In the genomic region with DNA sequence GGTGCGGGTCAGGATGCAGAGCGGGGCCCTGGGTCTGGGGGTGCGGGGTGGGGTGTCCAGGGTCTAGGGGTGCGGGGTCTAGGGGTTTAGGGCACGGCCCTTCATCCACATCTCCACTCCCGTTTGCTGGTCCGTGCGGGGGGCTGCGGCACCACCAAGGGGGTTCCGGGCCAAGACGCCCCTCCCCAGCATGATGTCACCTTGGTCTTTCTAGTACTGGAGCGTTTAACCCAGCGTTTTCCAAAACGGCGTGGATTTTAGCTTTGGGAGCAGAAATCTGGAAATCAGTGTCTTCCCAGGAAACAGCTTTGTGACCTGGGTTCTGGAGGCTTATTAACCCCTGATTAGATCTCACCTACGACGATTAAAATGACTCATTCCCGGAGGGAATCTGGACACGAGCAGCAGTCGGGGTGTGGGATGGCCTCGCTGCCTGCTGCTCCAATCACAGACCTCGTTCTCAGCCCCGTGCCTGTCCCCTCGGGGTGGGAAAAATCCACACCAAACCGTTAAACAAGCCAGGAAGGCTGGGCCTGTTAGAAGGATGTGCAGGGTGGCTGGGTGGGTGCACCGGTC, we compare ENCODE assay signal across 1 cellular context.
TF ChIP-seq lines count a peak whose summit lies in the region.

No MANE protein-coding gene starts in this region.

TF ChIP-seq in HEK293, 187 proteins besides CTCF, POLR2A, EP300 and RAD21 (continued from another document and continues in another):
- TF ChIP-seq, protein P1, sequence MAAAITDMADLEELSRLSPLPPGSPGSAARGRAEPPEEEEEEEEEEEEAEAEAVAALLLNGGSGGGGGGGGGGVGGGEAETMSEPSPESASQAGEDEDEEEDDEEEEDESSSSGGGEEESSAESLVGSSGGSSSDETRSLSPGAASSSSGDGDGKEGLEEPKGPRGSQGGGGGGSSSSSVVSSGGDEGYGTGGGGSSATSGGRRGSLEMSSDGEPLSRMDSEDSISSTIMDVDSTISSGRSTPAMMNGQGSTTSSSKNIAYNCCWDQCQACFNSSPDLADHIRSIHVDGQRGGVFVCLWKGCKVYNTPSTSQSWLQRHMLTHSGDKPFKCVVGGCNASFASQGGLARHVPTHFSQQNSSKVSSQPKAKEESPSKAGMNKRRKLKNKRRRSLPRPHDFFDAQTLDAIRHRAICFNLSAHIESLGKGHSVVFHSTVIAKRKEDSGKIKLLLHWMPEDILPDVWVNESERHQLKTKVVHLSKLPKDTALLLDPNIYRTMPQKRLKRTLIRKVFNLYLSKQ (tag by site-specific recombination; IDR thresholded peaks at IDR 0.05; ENCODE audit: borderline replicate concordance), result no peak
- TF ChIP-seq MZF1 (tag by site-specific recombination; IDR thresholded peaks at IDR 0.05; ENCODE audit: borderline replicate concordance) (no peak), ZNF792 (tag by site-specific recombination; IDR thresholded peaks at IDR 0.05) (no peak), ZNF654 (tag by site-specific recombination; IDR thresholded peaks at IDR 0.05; ENCODE audit: low read depth) (no peak), ZEB2 (tag by site-specific recombination; IDR thresholded peaks at IDR 0.05) (peak; percentile 74), PATZ1 (tag by site-specific recombination; IDR thresholded peaks at IDR 0.05) (no peak; the same call in 1 of the 2 replicates), ZNF513 (tag by site-specific recombination; IDR thresholded peaks at IDR 0.05) (no peak), ZBTB21 (tag by site-specific recombination; IDR thresholded peaks at IDR 0.05) (no peak), ZNF843 (tag by site-specific recombination; IDR thresholded peaks at IDR 0.05) (no peak), ZNF664 (tag by site-specific recombination; IDR thresholded peaks at IDR 0.05) (no peak), ZNF184 (tag by site-specific recombination; IDR thresholded peaks at IDR 0.05) (no peak), ZNF311 (tag by site-specific recombination; IDR thresholded peaks at IDR 0.05; ENCODE audit: borderline replicate concordance) (no peak), YY1 (tag by site-specific recombination; IDR thresholded peaks at IDR 0.05) (no peak), ZNF121 (tag by site-specific recombination; IDR thresholded peaks at IDR 0.05) (no peak), ZNF146 (tag by site-specific recombination; IDR thresholded peaks at IDR 0.05) (no peak), ZNF776 (tag by site-specific recombination; IDR thresholded peaks at IDR 0.05; ENCODE audit: borderline replicate concordance) (no peak), ZNF501 (tag by site-specific recombination; IDR thresholded peaks at IDR 0.05) (no peak), ZNF585B (tag by site-specific recombination; IDR thresholded peaks at IDR 0.05) (no peak), ZNF138 (tag by site-specific recombination; IDR thresholded peaks at IDR 0.05; ENCODE audit: borderline replicate concordance) (no peak), ZNF341 (tag by site-specific recombination; IDR thresholded peaks at IDR 0.05; ENCODE audit: low read depth) (no peak), ZNF10 (tag by site-specific recombination; IDR thresholded peaks at IDR 0.05) (no peak), BCL11A (tag by site-specific recombination; IDR thresholded peaks at IDR 0.05; ENCODE audit: low read depth) (no peak), ZBTB48 (tag by site-specific recombination; IDR thresholded peaks at IDR 0.05) (no peak), GLIS2 (tag by site-specific recombination; IDR thresholded peaks at IDR 0.05) (peak; percentile 56), ZBTB17 (tag by site-specific recombination; IDR thresholded peaks at IDR 0.05) (no peak), GFI1B (tag by site-specific recombination; IDR thresholded peaks at IDR 0.05) (peak; percentile 76; the same call in 1 of the 2 replicates), ZNF362 (tag by site-specific recombination; IDR thresholded peaks at IDR 0.05) (no peak), GLI4 (tag by site-specific recombination; IDR thresholded peaks at IDR 0.05) (no peak), ZNF354C (tag by site-specific recombination; IDR thresholded peaks at IDR 0.05; ENCODE audit: borderline replicate concordance, low read depth) (no peak), GLIS1 (tag by site-specific recombination; IDR thresholded peaks at IDR 0.05) (peak; percentile 40; the same call in 1 of the 2 replicates)
- TF ChIP-seq, protein P2, sequence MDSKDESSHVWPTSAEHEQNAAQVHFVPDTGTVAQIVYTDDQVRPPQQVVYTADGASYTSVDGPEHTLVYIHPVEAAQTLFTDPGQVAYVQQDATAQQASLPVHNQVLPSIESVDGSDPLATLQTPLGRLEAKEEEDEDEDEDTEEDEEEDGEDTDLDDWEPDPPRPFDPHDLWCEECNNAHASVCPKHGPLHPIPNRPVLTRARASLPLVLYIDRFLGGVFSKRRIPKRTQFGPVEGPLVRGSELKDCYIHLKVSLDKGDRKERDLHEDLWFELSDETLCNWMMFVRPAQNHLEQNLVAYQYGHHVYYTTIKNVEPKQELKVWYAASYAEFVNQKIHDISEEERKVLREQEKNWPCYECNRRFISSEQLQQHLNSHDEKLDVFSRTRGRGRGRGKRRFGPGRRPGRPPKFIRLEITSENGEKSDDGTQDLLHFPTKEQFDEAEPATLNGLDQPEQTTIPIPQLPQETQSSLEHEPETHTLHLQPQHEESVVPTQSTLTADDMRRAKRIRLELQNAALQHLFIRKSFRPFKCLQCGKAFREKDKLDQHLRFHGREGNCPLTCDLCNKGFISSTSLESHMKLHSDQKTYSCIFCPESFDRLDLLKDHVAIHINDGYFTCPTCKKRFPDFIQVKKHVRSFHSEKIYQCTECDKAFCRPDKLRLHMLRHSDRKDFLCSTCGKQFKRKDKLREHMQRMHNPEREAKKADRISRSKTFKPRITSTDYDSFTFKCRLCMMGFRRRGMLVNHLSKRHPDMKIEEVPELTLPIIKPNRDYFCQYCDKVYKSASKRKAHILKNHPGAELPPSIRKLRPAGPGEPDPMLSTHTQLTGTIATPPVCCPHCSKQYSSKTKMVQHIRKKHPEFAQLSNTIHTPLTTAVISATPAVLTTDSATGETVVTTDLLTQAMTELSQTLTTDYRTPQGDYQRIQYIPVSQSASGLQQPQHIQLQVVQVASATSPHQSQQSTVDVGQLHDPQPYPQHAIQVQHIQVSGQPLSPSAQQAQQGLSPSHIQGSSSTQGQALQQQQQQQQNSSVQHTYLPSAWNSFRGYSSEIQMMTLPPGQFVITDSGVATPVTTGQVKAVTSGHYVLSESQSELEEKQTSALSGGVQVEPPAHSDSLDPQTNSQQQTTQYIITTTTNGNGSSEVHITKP (tag by site-specific recombination; IDR thresholded peaks at IDR 0.05), result peak; percentile 46
- TF ChIP-seq, protein P3, sequence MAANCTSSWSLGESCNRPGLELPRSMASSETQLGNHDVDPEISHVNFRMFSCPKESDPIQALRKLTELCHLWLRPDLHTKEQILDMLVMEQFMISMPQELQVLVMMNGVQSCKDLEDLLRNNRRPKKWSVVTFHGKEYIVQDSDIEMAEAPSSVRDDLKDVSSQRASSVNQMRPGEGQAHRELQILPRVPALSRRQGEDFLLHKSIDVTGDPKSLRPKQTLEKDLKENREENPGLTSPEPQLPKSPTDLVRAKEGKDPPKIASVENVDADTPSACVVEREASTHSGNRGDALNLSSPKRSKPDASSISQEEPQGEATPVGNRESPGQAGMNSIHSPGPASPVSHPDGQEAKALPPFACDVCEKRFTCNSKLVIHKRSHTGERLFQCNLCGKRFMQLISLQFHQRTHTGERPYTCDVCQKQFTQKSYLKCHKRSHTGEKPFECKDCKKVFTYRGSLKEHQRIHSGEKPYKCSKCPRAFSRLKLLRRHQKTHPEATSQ (tag by site-specific recombination; IDR thresholded peaks at IDR 0.05), result no peak
- TF ChIP-seq, protein P4, sequence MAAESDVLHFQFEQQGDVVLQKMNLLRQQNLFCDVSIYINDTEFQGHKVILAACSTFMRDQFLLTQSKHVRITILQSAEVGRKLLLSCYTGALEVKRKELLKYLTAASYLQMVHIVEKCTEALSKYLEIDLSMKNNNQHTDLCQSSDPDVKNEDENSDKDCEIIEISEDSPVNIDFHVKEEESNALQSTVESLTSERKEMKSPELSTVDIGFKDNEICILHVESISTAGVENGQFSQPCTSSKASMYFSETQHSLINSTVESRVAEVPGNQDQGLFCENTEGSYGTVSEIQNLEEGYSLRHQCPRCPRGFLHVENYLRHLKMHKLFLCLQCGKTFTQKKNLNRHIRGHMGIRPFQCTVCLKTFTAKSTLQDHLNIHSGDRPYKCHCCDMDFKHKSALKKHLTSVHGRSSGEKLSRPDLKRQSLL (tag by site-specific recombination; IDR thresholded peaks at IDR 0.05), result no peak
- TF ChIP-seq, protein P5, sequence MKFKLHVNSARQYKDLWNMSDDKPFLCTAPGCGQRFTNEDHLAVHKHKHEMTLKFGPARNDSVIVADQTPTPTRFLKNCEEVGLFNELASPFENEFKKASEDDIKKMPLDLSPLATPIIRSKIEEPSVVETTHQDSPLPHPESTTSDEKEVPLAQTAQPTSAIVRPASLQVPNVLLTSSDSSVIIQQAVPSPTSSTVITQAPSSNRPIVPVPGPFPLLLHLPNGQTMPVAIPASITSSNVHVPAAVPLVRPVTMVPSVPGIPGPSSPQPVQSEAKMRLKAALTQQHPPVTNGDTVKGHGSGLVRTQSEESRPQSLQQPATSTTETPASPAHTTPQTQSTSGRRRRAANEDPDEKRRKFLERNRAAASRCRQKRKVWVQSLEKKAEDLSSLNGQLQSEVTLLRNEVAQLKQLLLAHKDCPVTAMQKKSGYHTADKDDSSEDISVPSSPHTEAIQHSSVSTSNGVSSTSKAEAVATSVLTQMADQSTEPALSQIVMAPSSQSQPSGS (tag by site-specific recombination; IDR thresholded peaks at IDR 0.05; ENCODE audit: low read depth), result peak; percentile 20; the same call in 1 of the 2 replicates
- TF ChIP-seq, protein P6, sequence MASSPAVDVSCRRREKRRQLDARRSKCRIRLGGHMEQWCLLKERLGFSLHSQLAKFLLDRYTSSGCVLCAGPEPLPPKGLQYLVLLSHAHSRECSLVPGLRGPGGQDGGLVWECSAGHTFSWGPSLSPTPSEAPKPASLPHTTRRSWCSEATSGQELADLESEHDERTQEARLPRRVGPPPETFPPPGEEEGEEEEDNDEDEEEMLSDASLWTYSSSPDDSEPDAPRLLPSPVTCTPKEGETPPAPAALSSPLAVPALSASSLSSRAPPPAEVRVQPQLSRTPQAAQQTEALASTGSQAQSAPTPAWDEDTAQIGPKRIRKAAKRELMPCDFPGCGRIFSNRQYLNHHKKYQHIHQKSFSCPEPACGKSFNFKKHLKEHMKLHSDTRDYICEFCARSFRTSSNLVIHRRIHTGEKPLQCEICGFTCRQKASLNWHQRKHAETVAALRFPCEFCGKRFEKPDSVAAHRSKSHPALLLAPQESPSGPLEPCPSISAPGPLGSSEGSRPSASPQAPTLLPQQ (tag by site-specific recombination; IDR thresholded peaks at IDR 0.05), result no peak
- TF ChIP-seq, protein P7, sequence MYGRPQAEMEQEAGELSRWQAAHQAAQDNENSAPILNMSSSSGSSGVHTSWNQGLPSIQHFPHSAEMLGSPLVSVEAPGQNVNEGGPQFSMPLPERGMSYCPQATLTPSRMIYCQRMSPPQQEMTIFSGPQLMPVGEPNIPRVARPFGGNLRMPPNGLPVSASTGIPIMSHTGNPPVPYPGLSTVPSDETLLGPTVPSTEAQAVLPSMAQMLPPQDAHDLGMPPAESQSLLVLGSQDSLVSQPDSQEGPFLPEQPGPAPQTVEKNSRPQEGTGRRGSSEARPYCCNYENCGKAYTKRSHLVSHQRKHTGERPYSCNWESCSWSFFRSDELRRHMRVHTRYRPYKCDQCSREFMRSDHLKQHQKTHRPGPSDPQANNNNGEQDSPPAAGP (tag by site-specific recombination; IDR thresholded peaks at IDR 0.05), result no peak
- TF ChIP-seq, protein P8, sequence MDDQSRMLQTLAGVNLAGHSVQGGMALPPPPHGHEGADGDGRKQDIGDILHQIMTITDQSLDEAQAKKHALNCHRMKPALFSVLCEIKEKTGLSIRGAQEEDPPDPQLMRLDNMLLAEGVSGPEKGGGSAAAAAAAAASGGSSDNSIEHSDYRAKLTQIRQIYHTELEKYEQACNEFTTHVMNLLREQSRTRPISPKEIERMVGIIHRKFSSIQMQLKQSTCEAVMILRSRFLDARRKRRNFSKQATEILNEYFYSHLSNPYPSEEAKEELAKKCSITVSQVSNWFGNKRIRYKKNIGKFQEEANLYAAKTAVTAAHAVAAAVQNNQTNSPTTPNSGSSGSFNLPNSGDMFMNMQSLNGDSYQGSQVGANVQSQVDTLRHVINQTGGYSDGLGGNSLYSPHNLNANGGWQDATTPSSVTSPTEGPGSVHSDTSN (CRISPR knock-in tag; IDR thresholded peaks at IDR 0.05), result no peak
